Comparison of ENCODE assay signal across 8 cellular contexts in the genomic region with DNA sequence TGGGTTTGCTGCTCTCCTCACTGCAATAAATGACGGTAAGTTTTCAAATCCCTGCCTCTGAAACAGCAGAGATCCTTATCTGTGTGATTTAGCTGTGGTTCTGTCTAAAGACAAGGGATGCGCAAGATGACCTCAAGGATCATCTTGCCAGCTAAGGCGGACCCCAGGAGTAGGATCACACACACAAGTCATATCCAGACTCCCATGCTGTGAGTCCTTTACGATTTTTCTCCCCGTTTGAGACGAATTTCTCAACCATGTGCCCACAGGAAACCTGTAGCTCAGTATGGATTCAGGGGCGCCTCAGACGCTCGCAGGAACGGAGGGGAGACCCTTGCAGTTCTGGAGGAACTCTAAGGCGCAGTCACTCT. TPM values are rescaled to one million over a fixed set of nuclear protein-coding genes. Genes with fewer than 3 reads are reported as not detected.
A peak's percentile ranks its signal among the peaks of the same experiment; 100 is the strongest.
DNase-seq lines count a peak whose midpoint lies in the region; ATAC-seq and TF ChIP-seq lines count a peak whose summit lies in the region.

No MANE protein-coding gene starts in this region.

- no peak for TF ChIP-seq CTCF in fibroblast of mammary gland (conservative IDR thresholded peaks at IDR 0.05; ENCODE audit: control insufficient read depth, insufficient read depth, low read depth, low read length)
- no peak for TF ChIP-seq CTCF in ovary (IDR thresholded peaks at IDR 0.05)

- H3K9me3 ChIP-seq in ovary = no peaks in the 10 kb centered on the region

- peak overlapping the region; percentile 94 for H3K4me3 ChIP-seq in fibroblast of mammary gland (ENCODE audit: control insufficient read depth, low read depth, low read length)
- peak overlapping the region; percentile 89 for H3K4me3 ChIP-seq in ovary

- intact Hi-C loops in ovary (cut with DNase I) = no loop called here

- peak overlapping the region; percentile 67 to 89 for H3K27ac ChIP-seq in ovary

- no peaks in the 10 kb centered on the region for H3K27me3 ChIP-seq in ovary

- ATAC-seq in HG03039 (IDR thresholded peaks at IDR 0.05; ENCODE audit: unreplicated experiment) = peak; percentile 16

- DNase-seq in NCI-H345 treated with DMSO at 0.1 percent for 48 hours (lab: John Stamatoyannopoulos, UW; ENCODE audit: unreplicated experiment) = peak; percentile 48
- no peak for DNase-seq in NCI-H345 (lab: John Stamatoyannopoulos, UW)
- peak; percentile 29 for DNase-seq in SW480 (ENCODE audit: low spot score)
- no peak for DNase-seq in fibroblast of mammary gland (ENCODE audit: low read depth)
- no peak for DNase-seq in ovary
- DNase-seq in germinal center (ENCODE audit: low spot score) = no peak
- no peak for DNase-seq in DMS153 treated with DMSO at 0.1 percent for 48 hours (lab: John Stamatoyannopoulos, UW; ENCODE audit: unreplicated experiment)

- H3K4me1 ChIP-seq in ovary (ENCODE audit: insufficient read depth) = peaks cover 15% of the 10 kb centered on the region

- no peaks in the 10 kb centered on the region for H3K36me3 ChIP-seq in ovary

- TF ChIP-seq POLR2A in ovary (IDR thresholded peaks at IDR 0.05) = no peak

- WGBS in ovary, 3 donors = 0 to 1% (median 1%) methylated on average over 11 of the region's 11 CpGs

- no peak for TF ChIP-seq EP300 in ovary (IDR thresholded peaks at IDR 0.05)

RNA-seq across cellular contexts. Expression of gene DCTN1, which starts 11.1 kb away (rescaled TPM):
- 100 to 1,000 TPM in 5 of 7 donors, 10 to 100 TPM in 2; 58.5 to 127 (median 111) TPM for total RNA-seq in ovary
- 100 to 1,000 TPM in 1 of 2 donors, 10 to 100 TPM in 1; 59.5 to 108 TPM for polyA plus RNA-seq in ovary

RNA-seq across cellular contexts. Expression of gene C2orf81, which starts 30.2 kb away (rescaled TPM):
- 1 to 10 TPM; 1.3 to 9.9 (median 4.5) TPM for total RNA-seq in ovary
- polyA plus RNA-seq in ovary = 1 to 10 TPM in 1 of 2 donors, under 1 TPM in 1; 0.85 to 5.1 TPM

RNA-seq across cellular contexts. Expression of gene WDR54, which starts 30.3 kb away (rescaled TPM):
- 10 to 100 TPM in 6 of 7 donors, 1 to 10 TPM in 1; 8.8 to 41.6 (median 16.2) TPM for total RNA-seq in ovary
- polyA plus RNA-seq in ovary = 10 to 100 TPM in 1 of 2 donors, 1 to 10 TPM in 1; 8.6 to 22.4 TPM

RNA-seq across cellular contexts. Expression of gene SLC4A5, which starts 48.0 kb away (rescaled TPM):
- total RNA-seq in ovary = 1 to 10 TPM; 1.5 to 6.3 (median 2.7) TPM
- 1 to 10 TPM; 1.1 to 1.4 TPM for polyA plus RNA-seq in ovary

RNA-seq across cellular contexts. Expression of gene RTKN, which starts 50.5 kb away (rescaled TPM):
- 10 to 100 TPM in 5 of 7 donors, 1 to 10 TPM in 2; 1.6 to 30.9 (median 12.2) TPM for total RNA-seq in ovary
- polyA plus RNA-seq in ovary = 1 to 10 TPM; 8.6 TPM

Comparison
In these comparisons a context has a peak if more than half of its experiments do, and no peak if none do; other contexts are left out.
1. DNase-seq: peak in NCI-H345 treated with DMSO at 0.1 percent for 48 hours (single experiment) and SW480 (single experiment); none in NCI-H345 (single experiment), fibroblast of mammary gland (single experiment), ovary (0 of 5), germinal center (single experiment) and DMS153 treated with DMSO at 0.1 percent for 48 hours (single experiment).